ENCODE assay signal across 12 cellular contexts in the genomic region with DNA sequence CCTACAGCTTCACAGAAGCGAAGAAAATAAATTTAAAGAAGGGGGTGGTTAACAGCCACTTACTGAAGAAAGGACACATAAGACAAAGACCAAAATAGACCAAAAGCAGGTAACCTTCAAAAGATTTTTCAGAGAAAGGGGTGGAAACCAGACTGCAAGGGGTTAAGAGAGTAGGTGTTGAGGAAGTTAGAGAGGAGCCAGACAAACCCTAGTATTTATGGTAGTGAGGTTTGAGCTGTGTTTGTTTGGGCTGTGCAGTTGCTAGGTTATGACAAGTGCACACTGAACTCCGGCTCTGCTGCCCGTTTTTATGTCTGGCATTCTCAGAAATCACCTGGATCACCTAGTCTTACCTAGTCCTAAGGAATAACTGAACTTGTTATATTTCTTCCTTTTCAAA. TPM values are rescaled to one million over a fixed set of nuclear protein-coding genes. Genes with fewer than 3 reads are reported as not detected.
DNase-seq lines count a peak whose midpoint lies in the region; ATAC-seq and TF ChIP-seq lines count a peak whose summit lies in the region.
"Had no signal": no experiment of that assay in that cellular context is flagged by ENCODE, and none has a peak within 500 bp of the region (broad histone marks: within the 10 kb centered on the region; RNA-seq: fewer than 3 reads in every experiment).

No MANE protein-coding gene starts in this region.

- no peaks in the 10 kb centered on the region for H3K27me3 Mint-ChIP-seq in activated B cell treated with CpG ODN at 0.5 μM for 24 hours
- H3K27me3 Mint-ChIP-seq in immature natural killer cell (ENCODE audit: low read depth in 3 of 3) = no peaks in the 10 kb centered on the region

- H3K36me3 Mint-ChIP-seq in activated B cell treated with CpG ODN at 0.5 μM for 24 hours (ENCODE audit: low read depth) = peaks cover 1% of the 10 kb centered on the region
- peaks cover 0 to 4% (median 0%) of the 10 kb centered on the region in 3 donors for H3K36me3 Mint-ChIP-seq in immature natural killer cell

- peaks cover 38% of the 10 kb centered on the region for H3K4me1 Mint-ChIP-seq in activated B cell treated with CpG ODN at 0.5 μM for 24 hours
- H3K4me1 Mint-ChIP-seq in immature natural killer cell = peaks cover 20% of the 10 kb centered on the region in 2 donors

- TF ChIP-seq CTCF in activated B cell treated with CpG ODN at 0.5 μM for 24 hours (IDR thresholded peaks at IDR 0.05) = no peak

- H3K4me3 Mint-ChIP-seq in activated B cell treated with CpG ODN at 0.5 μM for 24 hours (no peak overlapping the region), immature natural killer cell (no peak overlapping the region)

- TF ChIP-seq POLR2A in GM18505 (IDR thresholded peaks at IDR 0.05; ENCODE audit: borderline replicate concordance, extremely low read depth, insufficient read depth, insufficient read length) (no peak), erythroblast (IDR thresholded peaks at IDR 0.05; ENCODE audit: low read length) (no peak)

- ATAC-seq in activated B cell treated with CpG ODN at 0.5 μM for 24 hours (ENCODE audit: low read depth) = no peak
- ATAC-seq in GM18505 (IDR thresholded peaks at IDR 0.05; ENCODE audit: unreplicated experiment) = no peak
- no peak for ATAC-seq in HG02678 (IDR thresholded peaks at IDR 0.05; ENCODE audit: unreplicated experiment)

- DNase-seq in stimulated activated naive CD4-positive, alpha-beta T cell (lab: John Stamatoyannopoulos, UW) = peak; percentile 15 to 64 (median 44)
- no peak for DNase-seq in stimulated activated naive CD4-positive, alpha-beta T cell treated with Interleukin-2 at 50 U/mL for 16 hours (lab: John Stamatoyannopoulos, UW)
- DNase-seq in activated B cell treated with CpG ODN at 0.5 μM for 24 hours = no peak
- DNase-seq in immature natural killer cell = peak; percentile 7 to 10 (median 8)
- no peak for DNase-seq in RPMI8226
- DNase-seq in erythroblast (lab: John Stamatoyannopoulos, UW) = no peak
- DNase-seq: activated T-cell treated with anti-CD3 and anti-CD28 coated beads, Interleukin-2, amount 50 U/mL, for 1 hour; glutamatergic neuron; Kasumi-1; NCI-H446 treated with DMSO at 0.1 percent for 48 hours had no signal

- H3K9me3 Mint-ChIP-seq in activated B cell treated with CpG ODN at 0.5 μM for 24 hours = no peaks in the 10 kb centered on the region
- no peaks in the 10 kb centered on the region for H3K9me3 Mint-ChIP-seq in immature natural killer cell

- H3K27ac Mint-ChIP-seq in activated B cell treated with CpG ODN at 0.5 μM for 24 hours (peak overlapping the region; percentile 61), immature natural killer cell (peak overlapping the region in 3 of 6 donors; percentile 17 to 51 (median 34))

- POLR2A ChIA-PET in activated B cell treated with CpG ODN at 0.5 μM for 24 hours (lab: Charles Lee) = interaction anchor here (0.7 to 4.6 kb wide), 2 partner anchors 23 to 87 kb away, joined by 6 to 50 read pairs; a partner anchor contains a TSS

- intact Hi-C loops in activated B cell treated with CpG ODN at 0.5 μM for 24 hours (cut with micrococcal nuclease) = no loop called here

- CTCF ChIA-PET in activated B cell treated with CpG ODN at 0.5 μM for 24 hours (lab: Charles Lee) = no interaction called here

RNA-seq across cellular contexts. Expression of a gene that starts 22.8 kb away (rescaled TPM):
- total RNA-seq in activated B cell treated with CpG ODN at 0.5 μM for 24 hours = 98.2 and 103 TPM in 2 replicates
- 100 to 1,000 TPM in 1 of 3 donors, 10 to 100 TPM in 2; 85.3 to 121 (median 99.6) TPM for polyA plus RNA-seq in immature natural killer cell

RNA-seq across cellular contexts. Expression of a gene that starts 28.3 kb away (rescaled TPM):
- 41.3 and 41.7 TPM in 2 replicates for total RNA-seq in activated B cell treated with CpG ODN at 0.5 μM for 24 hours
- polyA plus RNA-seq in immature natural killer cell = 10 to 100 TPM; 29.0 to 46.4 (median 36.8) TPM

Comparison
In these comparisons a context has a peak if more than half of its experiments do, and no peak if none do; other contexts are left out.
1. DNase-seq: peak in stimulated activated naive CD4-positive, alpha-beta T cell (6 of 6) and immature natural killer cell (3 of 3); none in stimulated activated naive CD4-positive, alpha-beta T cell treated with Interleukin-2 at 50 U/mL for 16 hours (single experiment), activated B cell treated with CpG ODN at 0.5 μM for 24 hours (single experiment), RPMI8226 (single experiment) and erythroblast (0 of 2).